26 cellular contexts compared by ENCODE assay signal in genomic region chr2:1694371-1695271, GRCh38.
"Had no signal": no experiment of that assay in that cellular context is flagged by ENCODE, and none has a peak within 500 bp of the region (broad histone marks: within the 10 kb centered on the region; RNA-seq: fewer than 3 reads in every experiment).

No MANE protein-coding gene starts in this region.

- H3K4me3 Mint-ChIP-seq: activated CD4-positive, alpha-beta T cell treated with anti-CD3 and anti-CD28 coated beads, Interleukin-2, amount 10 ng/mL, durations not matched to agents 24 days and 14 days; activated CD8-positive, alpha-beta memory T cell treated with anti-CD3 and anti-CD28 coated beads, Interleukin-2, amount 10 ng/mL, durations not matched to agents 7 days and 5 days; activated CD8-positive, alpha-beta T cell treated with anti-CD3 and anti-CD28 coated beads for 36 hours; activated naive CD4-positive, alpha-beta T cell treated with anti-CD3 and anti-CD28 coated beads, Interleukin-2, amount 50 U/mL, for 24 hours; brain; dendritic cell treated with granulocyte-macrophage colony-stimulating factor and Interleukin-4, amounts not matched to agents 40 ng/mL and 50 ng/mL, for 4 days; mesothelial cell of epicardium; natural killer cell; stimulated activated effector memory CD8-positive, alpha-beta T cell treated with anti-CD3 and anti-CD28 coated beads, Interleukin-12 subunit alpha, Interleukin-12 subunit beta, amount 100 ng/mL, for 72 hours; T-helper 1 cell treated with Interleukin-12 subunit alpha and Interleukin-12 subunit beta and Interleukin-4 antibody, amounts not matched to agents 30 μg/mL and 1 μg/mL, for 36 hours had no signal

- H3K36me3 Mint-ChIP-seq: activated CD8-positive, alpha-beta memory T cell treated with anti-CD3 and anti-CD28 coated beads, Interleukin-2, amount 10 ng/mL, durations not matched to agents 7 days and 5 days; activated naive CD4-positive, alpha-beta T cell treated with anti-CD3 and anti-CD28 coated beads, Interleukin-2, amount 50 U/mL, for 24 hours; natural killer cell; stimulated activated effector memory CD8-positive, alpha-beta T cell treated with anti-CD3 and anti-CD28 coated beads, Interleukin-12 subunit alpha, Interleukin-12 subunit beta, amount 100 ng/mL, for 72 hours had no signal

- H3K27ac Mint-ChIP-seq: activated CD4-positive, alpha-beta T cell treated with anti-CD3 and anti-CD28 coated beads, Interleukin-2, amount 10 ng/mL, durations not matched to agents 24 days and 14 days; activated CD8-positive, alpha-beta memory T cell treated with anti-CD3 and anti-CD28 coated beads, Interleukin-2, amount 10 ng/mL, durations not matched to agents 7 days and 5 days; activated CD8-positive, alpha-beta T cell treated with anti-CD3 and anti-CD28 coated beads for 36 hours; activated naive CD4-positive, alpha-beta T cell treated with anti-CD3 and anti-CD28 coated beads, Interleukin-2, amount 50 U/mL, for 24 hours; dendritic cell treated with granulocyte-macrophage colony-stimulating factor and Interleukin-4, amounts not matched to agents 40 ng/mL and 50 ng/mL, for 4 days; mesothelial cell of epicardium; natural killer cell; stimulated activated effector memory CD8-positive, alpha-beta T cell treated with anti-CD3 and anti-CD28 coated beads, Interleukin-12 subunit alpha, Interleukin-12 subunit beta, amount 100 ng/mL, for 72 hours; T-helper 1 cell treated with Interleukin-12 subunit alpha and Interleukin-12 subunit beta and Interleukin-4 antibody, amounts not matched to agents 30 μg/mL and 1 μg/mL, for 36 hours had no signal

- H3K4me1 ChIP-seq: parathyroid adenoma, right lobe of liver, testis had no signal

- H3K9me3 Mint-ChIP-seq: activated CD4-positive, alpha-beta T cell treated with anti-CD3 and anti-CD28 coated beads, Interleukin-2, amount 10 ng/mL, durations not matched to agents 24 days and 14 days; activated CD8-positive, alpha-beta T cell treated with anti-CD3 and anti-CD28 coated beads for 36 hours; activated naive CD4-positive, alpha-beta T cell treated with anti-CD3 and anti-CD28 coated beads, Interleukin-2, amount 50 U/mL, for 24 hours; dendritic cell treated with granulocyte-macrophage colony-stimulating factor and Interleukin-4, amounts not matched to agents 40 ng/mL and 50 ng/mL, for 4 days; mesothelial cell of epicardium had no signal

- ATAC-seq: activated CD8-positive, alpha-beta memory T cell treated with anti-CD3 and anti-CD28 coated beads, Interleukin-2, amount 10 ng/mL, durations not matched to agents 7 days and 5 days; activated CD8-positive, alpha-beta T cell treated with anti-CD3 and anti-CD28 coated beads for 36 hours; left colon; natural killer cell; right lobe of liver; stimulated activated effector memory CD8-positive, alpha-beta T cell treated with anti-CD3 and anti-CD28 coated beads, Interleukin-12 subunit alpha, Interleukin-12 subunit beta, amount 100 ng/mL, for 72 hours had no signal

- DNase-seq: activated CD4-positive, alpha-beta T cell treated with anti-CD3 and anti-CD28 coated beads, Interleukin-2, amount 10 ng/mL, durations not matched to agents 24 days and 14 days; activated CD4-positive, CD25-positive, alpha-beta regulatory T cell; activated CD8-positive, alpha-beta memory T cell treated with anti-CD3 and anti-CD28 coated beads, Interleukin-2, amount 10 ng/mL, durations not matched to agents 7 days and 5 days; activated CD8-positive, alpha-beta T cell treated with anti-CD3 and anti-CD28 coated beads for 36 hours; activated gamma-delta T cell; activated T-cell treated with anti-CD3 and anti-CD28 coated beads for 4 hours; anterior cingulate cortex; caudate nucleus; effector CD8-positive, alpha-beta T cell; left colon; natural killer cell; right lobe of liver; stimulated activated CD4-positive, alpha-beta T cell treated with anti-CD3 and anti-CD28 coated beads, Interleukin-1b, Interleukin-23, amount 100 ng/mL, for 48 hours; testis; upper lobe of left lung had no signal

- H3K27me3 Mint-ChIP-seq: activated CD4-positive, alpha-beta T cell treated with anti-CD3 and anti-CD28 coated beads, Interleukin-2, amount 10 ng/mL, durations not matched to agents 24 days and 14 days; activated CD8-positive, alpha-beta memory T cell treated with anti-CD3 and anti-CD28 coated beads, Interleukin-2, amount 10 ng/mL, durations not matched to agents 7 days and 5 days; activated CD8-positive, alpha-beta T cell treated with anti-CD3 and anti-CD28 coated beads for 36 hours; brain; dendritic cell treated with granulocyte-macrophage colony-stimulating factor and Interleukin-4, amounts not matched to agents 40 ng/mL and 50 ng/mL, for 4 days had no signal

- H3K4me1 Mint-ChIP-seq: activated CD4-positive, alpha-beta T cell treated with anti-CD3 and anti-CD28 coated beads, Interleukin-2, amount 10 ng/mL, durations not matched to agents 24 days and 14 days; activated CD8-positive, alpha-beta memory T cell treated with anti-CD3 and anti-CD28 coated beads, Interleukin-2, amount 10 ng/mL, durations not matched to agents 7 days and 5 days; activated naive CD4-positive, alpha-beta T cell treated with anti-CD3 and anti-CD28 coated beads, Interleukin-2, amount 50 U/mL, for 24 hours; natural killer cell; stimulated activated effector memory CD8-positive, alpha-beta T cell treated with anti-CD3 and anti-CD28 coated beads, Interleukin-12 subunit alpha, Interleukin-12 subunit beta, amount 100 ng/mL, for 72 hours had no signal

- H3K9me3 ChIP-seq: esophagus muscularis mucosa, right lobe of liver, SJSA1, testis, upper lobe of left lung had no signal

- H3K27ac ChIP-seq: esophagus muscularis mucosa, parathyroid adenoma, right lobe of liver, SJSA1, skin epidermis, testis had no signal

- H3K27me3 ChIP-seq: esophagus muscularis mucosa, right lobe of liver, SJSA1, testis, upper lobe of left lung had no signal

- H2AFZ ChIP-seq: parathyroid adenoma had no signal

- H3K4me3 ChIP-seq: esophagus muscularis mucosa, lung, right lobe of liver, SJSA1, skin epidermis, testis, upper lobe of left lung had no signal

- H3K36me3 ChIP-seq: right lobe of liver had no signal

- H3K79me2 ChIP-seq: parathyroid adenoma had no signal
